Comparison of ENCODE assay signal across 1 cellular context in genomic region chr5:62412549-62413329, GRCh38.
TF ChIP-seq lines count a peak whose summit lies in the region.

IPO11 (plus strand) TSS chr5:62412763; CDS start chr5:62437280, 24,517 bp downstream.

TF ChIP-seq in HepG2, 621 proteins besides CTCF, POLR2A, EP300 and RAD21 (continued from another document and continues in another):
- peak; percentile 74; the same call in 1 of the 2 replicates for TF ChIP-seq MEIS1 (CRISPR knock-in tag; IDR thresholded peaks at IDR 0.05; ENCODE audit: borderline replicate concordance)
- no peak for TF ChIP-seq HMG20A (CRISPR knock-in tag; IDR thresholded peaks at IDR 0.05; ENCODE audit: borderline replicate concordance)
- TF ChIP-seq CENPBD1 (CRISPR knock-in tag; IDR thresholded peaks at IDR 0.05; ENCODE audit: borderline replicate concordance, low read depth): no peak
- no peak for TF ChIP-seq CREB3 (CRISPR knock-in tag; IDR thresholded peaks at IDR 0.05)
- TF ChIP-seq ZNF607 (CRISPR knock-in tag; IDR thresholded peaks at IDR 0.05; ENCODE audit: borderline replicate concordance): no peak
- TF ChIP-seq BRF2 (CRISPR knock-in tag; IDR thresholded peaks at IDR 0.05): no peak
- TF ChIP-seq ZNF274 (CRISPR knock-in tag; IDR thresholded peaks at IDR 0.05): peak; percentile 30; the same call in 1 of the 2 replicates
- 0 out of 2 replicates have a peak, but pooled peaks have one; percentile 72 for TF ChIP-seq STAT5B (CRISPR knock-in tag; IDR thresholded peaks at IDR 0.05)
- TF ChIP-seq REL (CRISPR knock-in tag; conservative IDR thresholded peaks at IDR 0.05): no peak
- TF ChIP-seq CBX1 (IDR thresholded peaks at IDR 0.05; ENCODE audit: low read depth): no peak
- TF ChIP-seq PRDM10 (CRISPR knock-in tag; IDR thresholded peaks at IDR 0.05; ENCODE audit: low read depth): 0 out of 2 replicates have a peak, but pooled peaks have one; percentile 26
- TF ChIP-seq RXRA (CRISPR knock-in tag; IDR thresholded peaks at IDR 0.05): peak; percentile 64; the same call in 1 of the 2 replicates
- no peak for TF ChIP-seq MIER2 (CRISPR knock-in tag; IDR thresholded peaks at IDR 0.05)
- peak; percentile 54; the same call in 1 of the 2 replicates for TF ChIP-seq DR1 (CRISPR knock-in tag; IDR thresholded peaks at IDR 0.05)
- TF ChIP-seq ZFP91 (CRISPR knock-in tag; IDR thresholded peaks at IDR 0.05; ENCODE audit: borderline replicate concordance): peak; percentile 75
- peak; percentile 49; the same call in 1 of the 2 replicates for TF ChIP-seq ZFP36L2 (CRISPR knock-in tag; IDR thresholded peaks at IDR 0.05)
- TF ChIP-seq YEATS4 (CRISPR knock-in tag; IDR thresholded peaks at IDR 0.05; ENCODE audit: borderline replicate concordance): peak; percentile 86
- TF ChIP-seq SALL1 (CRISPR knock-in tag; IDR thresholded peaks at IDR 0.05): peak; percentile 85
- TF ChIP-seq MAFF (IDR thresholded peaks at IDR 0.05; ENCODE audit: low read depth, low read length): no peak
- no peak for TF ChIP-seq MIXL1 (CRISPR knock-in tag; IDR thresholded peaks at IDR 0.05)
- peak; percentile 44 for TF ChIP-seq TEAD3 (CRISPR knock-in tag; optimal IDR thresholded peaks at IDR 0.05; ENCODE audit: borderline replicate concordance)
- no peak for TF ChIP-seq CCAR2 (optimal IDR thresholded peaks at IDR 0.05; ENCODE audit: low read depth, low read length)
- TF ChIP-seq KLF15 (CRISPR knock-in tag; IDR thresholded peaks at IDR 0.05; ENCODE audit: borderline replicate concordance): no peak; the same call in 1 of the 2 replicates
- TF ChIP-seq YY1 (IDR thresholded peaks at IDR 0.05; ENCODE audit: insufficient read depth, insufficient replicate concordance, low read depth, low read length): peak; percentile 96
- TF ChIP-seq ZNF574 (CRISPR knock-in tag; IDR thresholded peaks at IDR 0.05): peak; percentile 86
- no peak for TF ChIP-seq EEA1 (CRISPR knock-in tag; IDR thresholded peaks at IDR 0.05; ENCODE audit: borderline replicate concordance)
- TF ChIP-seq PAF1 (CRISPR knock-in tag; IDR thresholded peaks at IDR 0.05): no peak
- peak; percentile 88 for TF ChIP-seq IKZF5 (CRISPR knock-in tag; IDR thresholded peaks at IDR 0.05)
- TF ChIP-seq ZFP90 (CRISPR knock-in tag; IDR thresholded peaks at IDR 0.05; ENCODE audit: borderline replicate concordance): no peak
- 0 out of 2 replicates have a peak, but pooled peaks have one; percentile 5 for TF ChIP-seq PRDM15 (CRISPR knock-in tag; IDR thresholded peaks at IDR 0.05)
- peak; percentile 50; the same call in 1 of the 2 replicates for TF ChIP-seq CSRNP1 (CRISPR knock-in tag; IDR thresholded peaks at IDR 0.05)
- TF ChIP-seq ZBTB38 (CRISPR knock-in tag; IDR thresholded peaks at IDR 0.05): peak; percentile 63; the same call in 1 of the 2 replicates
- no peak for TF ChIP-seq ZFP37 (CRISPR knock-in tag; IDR thresholded peaks at IDR 0.05; ENCODE audit: borderline replicate concordance)
- no peak for TF ChIP-seq SKI (IDR thresholded peaks at IDR 0.05; ENCODE audit: partially characterized antibody)
- no peak for TF ChIP-seq TEF (CRISPR knock-in tag; IDR thresholded peaks at IDR 0.05)
- TF ChIP-seq MNT (IDR thresholded peaks at IDR 0.05): 0 out of 2 replicates have a peak, but pooled peaks have one; percentile 66
